Comparison of ENCODE assay signal across 19 cellular contexts in genomic region chr2:200446612-200447011, GRCh38.
DNase-seq lines count a peak whose midpoint lies in the region; ATAC-seq, FAIRE-seq and TF ChIP-seq lines count a peak whose summit lies in the region.
"Had no signal": no experiment of that assay in that cellular context is flagged by ENCODE, and none has a peak within 500 bp of the region (broad histone marks: within the 10 kb centered on the region; RNA-seq: fewer than 3 reads in every experiment).

No MANE protein-coding gene starts in this region.

- peak overlapping the region; percentile 69 for H2AK5ac ChIP-seq in IMR-90 (ENCODE audit: low read depth, low read length)

- no TSS peak for BruUV-seq in IMR-90 (replicated peaks; lab: Mats Ljungman, UMichigan)

- H2BK5ac ChIP-seq in IMR-90 (ENCODE audit: low read depth, low read length, poor library complexity, severe bottlenecking): peak overlapping the region; percentile 71

- H2BK120ac ChIP-seq in IMR-90 (ENCODE audit: low read depth, low read length): no peak overlapping the region

- H2AFZ ChIP-seq in IMR-90 (replicated peaks; ENCODE audit: low read length, poor library complexity) (no peak overlapping the region), smooth muscle cell (ENCODE audit: low read depth) (no peak overlapping the region), osteoblast (ENCODE audit: low read length) (no peak overlapping the region)

- no peak overlapping the region for H2BK15ac ChIP-seq in IMR-90 (ENCODE audit: low read depth, low read length)

- H3K9ac ChIP-seq in IMR-90 (ENCODE audit: low read depth, low read length) (no peak overlapping the region), smooth muscle cell (ENCODE audit: low read depth) (no peak overlapping the region)

- no peak for TF ChIP-seq POLR2A in IMR-90 (IDR thresholded peaks at IDR 0.05; ENCODE audit: low read depth, low read length)

- H3K27ac ChIP-seq in IMR-90 (ENCODE audit: insufficient read depth, low read length) (peak overlapping the region; percentile 64; the same call in 1 of the 2 replicates), smooth muscle cell (ENCODE audit: low read depth) (peak overlapping the region; percentile 16), small intestine (ENCODE audit: low read depth in 1 of 2, low read length in 1 of 2) (no peak overlapping the region), osteoblast (ENCODE audit: low read depth, low read length) (no peak overlapping the region)

- H3K4me3 ChIP-seq in IMR-90 (ENCODE audit: insufficient read depth, low read depth, low read length) (no peak overlapping the region), smooth muscle cell (no peak overlapping the region), small intestine (ENCODE audit: low read depth in 1 of 2, low read length in 2 of 2) (no peak overlapping the region), osteoblast (ENCODE audit: insufficient read depth, low read length) (no peak overlapping the region)

- intact Hi-C loops in activated CD4-positive, alpha-beta T cell treated with anti-CD3 and anti-CD28 coated beads, Interleukin-2, amount 10 ng/mL, durations not matched to agents 24 days and 14 days (cut with micrococcal nuclease): loop anchor here (1.0 to 2.0 kb wide), 3 partner anchors 9 to 40 kb away; no protein-coding TSS in a partner anchor
- intact Hi-C loops in IMR-90 (cut with micrococcal nuclease): no loop called here
- intact Hi-C loops in activated T-helper 1 cell treated with anti-CD3 and anti-CD28 coated beads, Interleukin-12 subunit alpha, Interleukin-12 subunit beta, Interleukin-2, Interleukin-4 antibody, amounts not matched to agents 30 ng/mL and 10 ng/mL and 1 ng/mL, durations not matched to agents 14 hours and 24 hours and 36 hours (cut with micrococcal nuclease): loop anchor here (1.0 to 2.0 kb wide), 3 partner anchors 9 to 72 kb away; no protein-coding TSS in a partner anchor

- FAIRE-seq in small intestine (lab: Jason Lieb, UNC): no peak
- FAIRE-seq: G401.6 had no signal

- H3K4me1 Mint-ChIP-seq in activated CD4-positive, alpha-beta T cell treated with anti-CD3 and anti-CD28 coated beads, Interleukin-2, amount 10 ng/mL, durations not matched to agents 24 days and 14 days: peaks cover 24% of the 10 kb centered on the region
- peaks cover 22% of the 10 kb centered on the region for H3K4me1 Mint-ChIP-seq in activated T-helper 1 cell treated with anti-CD3 and anti-CD28 coated beads, Interleukin-12 subunit alpha, Interleukin-12 subunit beta, Interleukin-2, Interleukin-4 antibody, amounts not matched to agents 30 ng/mL and 10 ng/mL and 1 ng/mL, durations not matched to agents 14 hours and 24 hours and 36 hours (ENCODE audit: low read depth)

- H3K36me3 ChIP-seq in IMR-90 (ENCODE audit: control insufficient read depth, insufficient read depth, low read length) (peaks cover 30% of the 10 kb centered on the region), smooth muscle cell (ENCODE audit: low read depth) (peaks cover 6% of the 10 kb centered on the region), small intestine (ENCODE audit: control insufficient read depth in 2 of 2, insufficient read depth in 2 of 2, low read length in 2 of 2) (peaks cover 2 to 4% of the 10 kb centered on the region in 2 donors), osteoblast (ENCODE audit: insufficient read depth, low read length) (peaks cover 23% of the 10 kb centered on the region)

- POLR2A ChIA-PET in IMR-90 (lab: Charles Lee; ENCODE audit: unreplicated experiment): no interaction called here

- H4K91ac ChIP-seq in IMR-90 (ENCODE audit: insufficient read depth, low read depth, low read length): no peak overlapping the region

- dilution Hi-C loops in IMR-90 (cut with HindIII; ENCODE audit: low sequenced_read_pairs, unreplicated experiment): no loop called here

- H3K27me3 ChIP-seq in IMR-90 (ENCODE audit: control insufficient read depth, insufficient read depth, low read length) (no peaks in the 10 kb centered on the region), smooth muscle cell (ENCODE audit: low read depth) (no peaks in the 10 kb centered on the region), small intestine (ENCODE audit: control insufficient read depth in 2 of 2, insufficient read depth in 2 of 2, low read length in 2 of 2) (no peaks in the 10 kb centered on the region), osteoblast (ENCODE audit: insufficient read depth, low read length) (no peaks in the 10 kb centered on the region)

- DNase-seq in activated CD4-positive, alpha-beta T cell treated with anti-CD3 and anti-CD28 coated beads, Interleukin-2, amount 10 ng/mL, durations not matched to agents 24 days and 14 days: no peak
- no peak for DNase-seq in activated CD4-positive, alpha-beta T cell treated with anti-CD3 and anti-CD28 coated beads, Interleukin-2, amount 50 U/mL, for 1 hour
- DNase-seq in IMR-90: no peak
- no peak for DNase-seq in activated T-helper 1 cell treated with anti-CD3 and anti-CD28 coated beads, Interleukin-12 subunit alpha, Interleukin-12 subunit beta, Interleukin-2, Interleukin-4 antibody, amounts not matched to agents 30 ng/mL and 10 ng/mL and 1 ng/mL, durations not matched to agents 14 hours and 24 hours and 36 hours (ENCODE audit: low spot score)
- DNase-seq in smooth muscle cell (lab: John Stamatoyannopoulos, UW; ENCODE audit: unreplicated experiment): no peak
- DNase-seq in NCI-H146 (lab: John Stamatoyannopoulos, UW): no peak
- no peak for DNase-seq in small intestine
- no peak for DNase-seq in osteoblast (ENCODE audit: insufficient read length, low spot score, missing footprints)
- DNase-seq: CD4-positive, CD25-positive, alpha-beta regulatory T cell; COR-L47; H7; NCI-H1417 treated with DMSO at 0.1 percent for 48 hours; NCI-H1930; NCI-H510A treated with DMSO at 0.1 percent for 48 hours; NCI-H774; OCI-M1; SHP77 had no signal

- peak overlapping the region; percentile 44 for H3K4me3 Mint-ChIP-seq in activated CD4-positive, alpha-beta T cell treated with anti-CD3 and anti-CD28 coated beads, Interleukin-2, amount 10 ng/mL, durations not matched to agents 24 days and 14 days
- H3K4me3 Mint-ChIP-seq in activated T-helper 1 cell treated with anti-CD3 and anti-CD28 coated beads, Interleukin-12 subunit alpha, Interleukin-12 subunit beta, Interleukin-2, Interleukin-4 antibody, amounts not matched to agents 30 ng/mL and 10 ng/mL and 1 ng/mL, durations not matched to agents 14 hours and 24 hours and 36 hours: peak overlapping the region; percentile 35
- H3K4me3 Mint-ChIP-seq: B cell; CD4-positive, CD25-positive, alpha-beta regulatory T cell had no signal

- no peaks in the 10 kb centered on the region for H3K9me3 ChIP-seq in IMR-90 (ENCODE audit: control insufficient read depth, insufficient read depth, low read length)
- H3K9me3 ChIP-seq in smooth muscle cell (replicated peaks; ENCODE audit: low read depth): no peaks in the 10 kb centered on the region
- no peaks in the 10 kb centered on the region for H3K9me3 ChIP-seq in small intestine (ENCODE audit: control insufficient read depth, low read depth)
- H3K9me3 ChIP-seq in osteoblast (ENCODE audit: low read depth, low read length): no peaks in the 10 kb centered on the region

- H3K79me2 ChIP-seq in smooth muscle cell (ENCODE audit: low read depth): peaks cover 12% of the 10 kb centered on the region
- H3K79me2 ChIP-seq in osteoblast (ENCODE audit: insufficient read depth, low read length): no peaks in the 10 kb centered on the region

- H3K9me1 ChIP-seq in IMR-90 (ENCODE audit: insufficient read depth, low read length): peaks cover 9% of the 10 kb centered on the region

- WGBS in IMR-90 (ENCODE audit: extremely low coverage in 2 of 2, insufficient read length in 1 of 2), 2 experiments: no CpG with 5 or more reads among the region's 3 CpGs
- WGBS in smooth muscle cell (ENCODE audit: low lambda C conversion rate): 94% methylated on average over 3 of the region's 3 CpGs
- WGBS in small intestine, 3 donors: 86 to 91% (median 89%) methylated on average over 3 of the region's 3 CpGs

- no peak overlapping the region for H3K56ac ChIP-seq in IMR-90 (ENCODE audit: extremely low read depth, insufficient read depth, low read length)

- H3K23ac ChIP-seq in IMR-90 (ENCODE audit: low read depth, low read length): no peak overlapping the region

- peaks cover 55% of the 10 kb centered on the region for H3K36me3 Mint-ChIP-seq in activated CD4-positive, alpha-beta T cell treated with anti-CD3 and anti-CD28 coated beads, Interleukin-2, amount 10 ng/mL, durations not matched to agents 24 days and 14 days (ENCODE audit: low read depth)
- H3K36me3 Mint-ChIP-seq in activated T-helper 1 cell treated with anti-CD3 and anti-CD28 coated beads, Interleukin-12 subunit alpha, Interleukin-12 subunit beta, Interleukin-2, Interleukin-4 antibody, amounts not matched to agents 30 ng/mL and 10 ng/mL and 1 ng/mL, durations not matched to agents 14 hours and 24 hours and 36 hours (ENCODE audit: low read depth): peaks cover 27% of the 10 kb centered on the region

- no peak overlapping the region for H4K8ac ChIP-seq in IMR-90 (ENCODE audit: low read depth in 2 of 2, low read length in 2 of 2)

- H2BK20ac ChIP-seq in IMR-90 (ENCODE audit: low read depth, low read length): no peak overlapping the region

- H3K9me3 Mint-ChIP-seq in activated CD4-positive, alpha-beta T cell treated with anti-CD3 and anti-CD28 coated beads, Interleukin-2, amount 10 ng/mL, durations not matched to agents 24 days and 14 days: peaks cover 3% of the 10 kb centered on the region
- H3K9me3 Mint-ChIP-seq in activated T-helper 1 cell treated with anti-CD3 and anti-CD28 coated beads, Interleukin-12 subunit alpha, Interleukin-12 subunit beta, Interleukin-2, Interleukin-4 antibody, amounts not matched to agents 30 ng/mL and 10 ng/mL and 1 ng/mL, durations not matched to agents 14 hours and 24 hours and 36 hours: no peaks in the 10 kb centered on the region
- H3K9me3 Mint-ChIP-seq: CD4-positive, CD25-positive, alpha-beta regulatory T cell had no signal

- no peak overlapping the region for H3K4ac ChIP-seq in IMR-90 (ENCODE audit: low read depth, low read length)

- peak overlapping the region; percentile 10 for H2AK9ac ChIP-seq in IMR-90 (replicated peaks; ENCODE audit: low read depth, low read length, poor library complexity)

- H3F3A ChIP-seq in smooth muscle cell (ENCODE audit: low read depth): peaks cover 15% of the 10 kb centered on the region

- CTCF ChIA-PET in IMR-90 (lab: Yijun Ruan, JAX): interaction anchor here (1.5 kb wide), 1 partner anchor 10 kb away, joined by 3 read pairs; no protein-coding TSS in a partner anchor

- H4K5ac ChIP-seq in IMR-90 (ENCODE audit: low read depth, low read length): 0 out of 2 replicates have a peak overlapping the region, but pooled peaks have one; percentile 15

- TF ChIP-seq CTCF in IMR-90 (conservative IDR thresholded peaks at IDR 0.05; ENCODE audit: low read depth, low read length): no peak
- TF ChIP-seq CTCF in smooth muscle cell (IDR thresholded peaks at IDR 0.05; ENCODE audit: borderline replicate concordance, insufficient read depth, poor library complexity, severe bottlenecking): no peak
- no peak for TF ChIP-seq CTCF in osteoblast (IDR thresholded peaks at IDR 0.05; ENCODE audit: extremely low read depth, low read depth, low read length)

- H4K20me1 ChIP-seq in IMR-90 (ENCODE audit: insufficient read depth, low read length) (no peaks in the 10 kb centered on the region; the same call in 1 of the 2 replicates), smooth muscle cell (ENCODE audit: low read depth) (peaks cover 34% of the 10 kb centered on the region), osteoblast (ENCODE audit: insufficient read depth, low read length) (no peaks in the 10 kb centered on the region)

- H3K4me2 ChIP-seq in IMR-90 (ENCODE audit: low read depth, low read length) (peak overlapping the region; percentile 12; the same call in 1 of the 2 replicates), smooth muscle cell (no peak overlapping the region), osteoblast (ENCODE audit: insufficient read depth, low read length) (no peak overlapping the region)

- H3K18ac ChIP-seq in IMR-90 (ENCODE audit: low read depth, low read length): peak overlapping the region; percentile 34; the same call in 1 of the 2 replicates

- peaks cover 28 to 77% of the 10 kb centered on the region in 2 experiments for H3K79me1 ChIP-seq in IMR-90 (ENCODE audit: low read depth in 1 of 2, low read length in 2 of 2)

- peak overlapping the region; percentile 86 for H3K27ac Mint-ChIP-seq in activated CD4-positive, alpha-beta T cell treated with anti-CD3 and anti-CD28 coated beads, Interleukin-2, amount 10 ng/mL, durations not matched to agents 24 days and 14 days
- peak overlapping the region; percentile 72 for H3K27ac Mint-ChIP-seq in activated T-helper 1 cell treated with anti-CD3 and anti-CD28 coated beads, Interleukin-12 subunit alpha, Interleukin-12 subunit beta, Interleukin-2, Interleukin-4 antibody, amounts not matched to agents 30 ng/mL and 10 ng/mL and 1 ng/mL, durations not matched to agents 14 hours and 24 hours and 36 hours
- H3K27ac Mint-ChIP-seq: B cell had no signal

- H3K14ac ChIP-seq in IMR-90 (replicated peaks; ENCODE audit: low read depth, low read length): 0 out of 2 replicates have a peak overlapping the region, but pooled peaks have one; percentile 19

- TF ChIP-seq RAD21 in IMR-90 (IDR thresholded peaks at IDR 0.05; ENCODE audit: low read length): no peak

- H3K4me1 ChIP-seq in IMR-90 (ENCODE audit: control insufficient read depth, insufficient read depth, low read length) (peaks cover 21% of the 10 kb centered on the region), smooth muscle cell (ENCODE audit: low read depth) (no peaks in the 10 kb centered on the region), small intestine (ENCODE audit: control insufficient read depth in 2 of 2, insufficient read depth in 1 of 2, low read depth in 1 of 2, low read length in 1 of 2) (no peaks in the 10 kb centered on the region), osteoblast (ENCODE audit: insufficient read depth, low read length) (peaks cover 10% of the 10 kb centered on the region)

- in situ Hi-C loops in IMR-90 (cut with MboI; ENCODE audit: low sequenced_read_pairs): no loop called here

- H3K27me3 Mint-ChIP-seq in activated CD4-positive, alpha-beta T cell treated with anti-CD3 and anti-CD28 coated beads, Interleukin-2, amount 10 ng/mL, durations not matched to agents 24 days and 14 days: no peaks in the 10 kb centered on the region
- H3K27me3 Mint-ChIP-seq in activated T-helper 1 cell treated with anti-CD3 and anti-CD28 coated beads, Interleukin-12 subunit alpha, Interleukin-12 subunit beta, Interleukin-2, Interleukin-4 antibody, amounts not matched to agents 30 ng/mL and 10 ng/mL and 1 ng/mL, durations not matched to agents 14 hours and 24 hours and 36 hours (ENCODE audit: insufficient read depth): no peaks in the 10 kb centered on the region
- H3K27me3 Mint-ChIP-seq: CD4-positive, CD25-positive, alpha-beta regulatory T cell had no signal

- no peak for ATAC-seq in IMR-90 (ENCODE audit: low read depth)

Comparison
In these comparisons a context has a peak if more than half of its experiments do, and no peak if none do; other contexts are left out.
1. H3K27ac ChIP-seq: peak in IMR-90 (single experiment) and smooth muscle cell (single experiment); none in small intestine (0 of 2) and osteoblast (single experiment).